1 cellular context compared by ENCODE assay signal in genomic region chr5:142012792-142013388, GRCh38.
TF ChIP-seq lines count a peak whose summit lies in the region.

Gene GNPDA1 (minus strand): TSS chr5:142013027. CDS start chr5:142012035, 992 bp downstream.

TF ChIP-seq in GM12878, 131 proteins besides CTCF, POLR2A, EP300 and RAD21 (continued from another document):
- 0 out of 2 replicates have a peak, but pooled peaks have one; percentile 27 for TF ChIP-seq NR2F1 (conservative IDR thresholded peaks at IDR 0.05)
- peak; percentile 82 for TF ChIP-seq USF2 (IDR thresholded peaks at IDR 0.05; ENCODE audit: borderline replicate concordance, low read depth, low read length)
- peak; percentile 55 for TF ChIP-seq HDAC6 (IDR thresholded peaks at IDR 0.05; ENCODE audit: unreplicated experiment)
- TF ChIP-seq ZBTB33 (IDR thresholded peaks at IDR 0.05) = no peak
- peak; percentile 45; the same call in 1 of the 2 replicates for TF ChIP-seq POLR2AphosphoS5 (IDR thresholded peaks at IDR 0.05; ENCODE audit: low read length)
- TF ChIP-seq SMARCA5 (IDR thresholded peaks at IDR 0.05) = 0 out of 2 replicates have a peak, but pooled peaks have one; percentile 59
- TF ChIP-seq NBN (IDR thresholded peaks at IDR 0.05) = no peak
- no peak for TF ChIP-seq ZNF207 (IDR thresholded peaks at IDR 0.05; ENCODE audit: borderline replicate concordance)
- TF ChIP-seq BACH1 (IDR thresholded peaks at IDR 0.05; ENCODE audit: borderline replicate concordance) = peak; percentile 86; the same call in 1 of the 2 replicates
- TF ChIP-seq IKZF1 (conservative IDR thresholded peaks at IDR 0.05) = peak; percentile 64; the same call in 1 of the 2 replicates
- peak; percentile 91 to 98 for TF ChIP-seq BHLHE40 (IDR thresholded peaks at IDR 0.05; ENCODE audit: borderline replicate concordance in 1 of 2, low read depth in 2 of 2, low read length in 1 of 2)
- 0 out of 2 replicates have a peak, but pooled peaks have one; percentile 27 for TF ChIP-seq RELB (IDR thresholded peaks at IDR 0.05; ENCODE audit: low read depth)
- TF ChIP-seq NR2C1 (IDR thresholded peaks at IDR 0.05) = 0 out of 2 replicates have a peak, but pooled peaks have one; percentile 42
- peak; percentile 87 for TF ChIP-seq ATF3 (IDR thresholded peaks at IDR 0.05; ENCODE audit: borderline replicate concordance, extremely low read depth, low read depth, low read length)
- TF ChIP-seq RB1 (IDR thresholded peaks at IDR 0.05; ENCODE audit: borderline replicate concordance) = peak; percentile 33; the same call in 1 of the 2 replicates
- TF ChIP-seq NKRF (conservative IDR thresholded peaks at IDR 0.05) = 0 out of 2 replicates have a peak, but pooled peaks have one; percentile 31
- TF ChIP-seq TAF1 (IDR thresholded peaks at IDR 0.05; ENCODE audit: borderline replicate concordance, low read depth, low read length) = peak; percentile 37; the same call in 1 of the 2 replicates
